ENCODE assay signal across 1 cellular context in genomic region chr17:82952019-82952418, GRCh38.
TF ChIP-seq lines count a peak whose summit lies in the region.

No MANE protein-coding gene starts in this region.

TF ChIP-seq in HepG2, 621 proteins besides CTCF, POLR2A, EP300 and RAD21 (continued from another document):
- TF ChIP-seq ZBTB40 (IDR thresholded peaks at IDR 0.05) (no peak), ZBTB40 (CRISPR knock-in tag; IDR thresholded peaks at IDR 0.05) (no peak), ADNP (CRISPR knock-in tag; IDR thresholded peaks at IDR 0.05) (no peak), CEBPZ (IDR thresholded peaks at IDR 0.05; ENCODE audit: low read length) (no peak), NR3C1 (CRISPR knock-in tag; IDR thresholded peaks at IDR 0.05) (no peak), ZNF501 (CRISPR knock-in tag; IDR thresholded peaks at IDR 0.05) (no peak), KAT8 (CRISPR knock-in tag; IDR thresholded peaks at IDR 0.05) (no peak), SMAD3 (CRISPR knock-in tag; IDR thresholded peaks at IDR 0.05) (no peak), CCAR2 (optimal IDR thresholded peaks at IDR 0.05; ENCODE audit: low read depth, low read length) (no peak), HOXA3 (CRISPR knock-in tag; IDR thresholded peaks at IDR 0.05) (no peak), SATB2 (CRISPR knock-in tag; IDR thresholded peaks at IDR 0.05) (no peak)
TF ChIP-seq in HepG2: peak in this region for 0.
